8 cellular contexts compared by ENCODE assay signal in genomic region chr10:59907918-59908807, GRCh38. TPM values are rescaled to one million over a fixed set of nuclear protein-coding genes. Genes with fewer than 3 reads are reported as not detected.
A peak's percentile ranks its signal among the peaks of the same experiment; 100 is the strongest.
DNase-seq lines count a peak whose midpoint lies in the region; ATAC-seq and TF ChIP-seq lines count a peak whose summit lies in the region.

No MANE protein-coding gene starts in this region.

- no peak for TF ChIP-seq CTCF in HEK293 (tag by site-specific recombination; IDR thresholded peaks at IDR 0.05)

- no peaks in the 10 kb centered on the region for H3K9me3 ChIP-seq in HEK293 (ENCODE audit: control insufficient read depth, insufficient read depth, low read depth, low read length)
- H3K9me3 ChIP-seq in neuron (ENCODE audit: low read length) = no peaks in the 10 kb centered on the region

- DNase-seq in GM03348 (ENCODE audit: low spot score) (peak; percentile 83), NCI-H82 (lab: John Stamatoyannopoulos, UW) (peak; percentile 77), foreskin melanocyte (peak; percentile 70), ureter (ENCODE audit: low spot score) (peak; percentile 67)
- peak; percentile 25 for DNase-seq in activated T-helper 9 cell treated with anti-CD3 and anti-CD28 coated beads, Interleukin-2, amount 50 U/mL, for 16 hours (ENCODE audit: low read depth)

- CTCF ChIA-PET in HEK293 (lab: Yijun Ruan, JAX) = interaction anchor here (0.6 to 1.2 kb wide), 6 partner anchors 12 to 1035 kb away, joined by 3 to 6 read pairs (median 3); no protein-coding TSS in a partner anchor

- no peaks in the 10 kb centered on the region for H3K36me3 ChIP-seq in HEK293 (ENCODE audit: control insufficient read depth in 2 of 2, insufficient read depth in 1 of 2, low read length in 2 of 2)
- no peaks in the 10 kb centered on the region for H3K36me3 ChIP-seq in neuron (ENCODE audit: insufficient read depth, low read length)

- H3K27me3 ChIP-seq in neuron (ENCODE audit: insufficient read depth, low read length) = no peaks in the 10 kb centered on the region

- POLR2A ChIA-PET in HEK293 (lab: Yijun Ruan, JAX) = interaction anchor here (0.6 to 1.7 kb wide), 4 partner anchors 23 to 545 kb away, joined by 4 to 8 read pairs (median 6); partner anchors contain the start of gene SLC16A9

- H3K27ac ChIP-seq in HEK293 (ENCODE audit: extremely low read depth, low read depth, low read length) = peak overlapping the region; percentile 86

- peak overlapping the region; percentile 70 for H2AFZ ChIP-seq in neuron (ENCODE audit: low read depth, low read length)

- peaks cover 8% of the 10 kb centered on the region; the same call in 1 of the 2 replicates for H3K4me1 ChIP-seq in HEK293 (ENCODE audit: control insufficient read depth, insufficient read depth, low read length)
- H3K4me1 ChIP-seq in neuron (ENCODE audit: insufficient read depth, low read length) = peaks cover 27% of the 10 kb centered on the region

- H3K4me3 ChIP-seq in HEK293 (ENCODE audit: low read depth, low read length) (peak overlapping the region; percentile 3), neuron (ENCODE audit: low read length) (peak overlapping the region; percentile 97)

- ATAC-seq in HG03025 (IDR thresholded peaks at IDR 0.05; ENCODE audit: low FRiP score, unreplicated experiment) = no peak

TF ChIP-seq in HEK293, 187 proteins besides CTCF, POLR2A, EP300 and RAD21 (continues in another document):
- TF ChIP-seq SP3 (tag by site-specific recombination; IDR thresholded peaks at IDR 0.05) (peak; percentile 54), ZSCAN30 (tag by site-specific recombination; IDR thresholded peaks at IDR 0.05) (peak; percentile 50; the same call in 1 of the 2 replicates), PRDM10 (tag by site-specific recombination; IDR thresholded peaks at IDR 0.05) (peak; percentile 97), ZNF341 (tag by site-specific recombination; IDR thresholded peaks at IDR 0.05; ENCODE audit: low read depth) (peak; percentile 92), ZNF561 (tag by site-specific recombination; IDR thresholded peaks at IDR 0.05; ENCODE audit: borderline replicate concordance) (peak; percentile 60; the same call in 1 of the 2 replicates), HOXC10 (CRISPR knock-in tag; IDR thresholded peaks at IDR 0.05) (no peak), PRDM1 (tag by site-specific recombination; IDR thresholded peaks at IDR 0.05) (peak; percentile 66), PRDM6 (tag by site-specific recombination; IDR thresholded peaks at IDR 0.05) (peak; percentile 73), ZNF677 (tag by site-specific recombination; IDR thresholded peaks at IDR 0.05) (no peak), ATF2 (tag by site-specific recombination; IDR thresholded peaks at IDR 0.05; ENCODE audit: low read depth) (peak; percentile 97), GLIS2 (tag by site-specific recombination; IDR thresholded peaks at IDR 0.05) (peak; percentile 54; the same call in 1 of the 2 replicates), ZNF18 (tag by site-specific recombination; IDR thresholded peaks at IDR 0.05) (no peak), ZBTB20 (tag by site-specific recombination; IDR thresholded peaks at IDR 0.05) (peak; percentile 41), ZNF76 (tag by site-specific recombination; IDR thresholded peaks at IDR 0.05; ENCODE audit: borderline replicate concordance, low read depth) (no peak), ZBTB17 (tag by site-specific recombination; IDR thresholded peaks at IDR 0.05) (peak; percentile 37; the same call in 1 of the 2 replicates), IKZF3 (tag by site-specific recombination; IDR thresholded peaks at IDR 0.05) (peak; percentile 79), ZNF26 (tag by site-specific recombination; IDR thresholded peaks at IDR 0.05) (no peak), WT1 (tag by site-specific recombination; IDR thresholded peaks at IDR 0.05) (peak; percentile 37), ZNF366 (tag by site-specific recombination; conservative IDR thresholded peaks at IDR 0.05) (peak; percentile 67), ZNF580 (tag by site-specific recombination; IDR thresholded peaks at IDR 0.05) (no peak)

RNA-seq across cellular contexts. Expression of gene CCDC6, which starts 1.8 kb away (rescaled TPM):
- 64.5 TPM for total RNA-seq in ureter

Comparison
In these comparisons a context has a peak if more than half of its experiments do, and no peak if none do; other contexts are left out.
1. DNase-seq: peak in every context shown above with its lines; median percentile 83 in GM03348; 77 in NCI-H82; 70 in foreskin melanocyte; 67 in ureter; 25 in activated T-helper 9 cell treated with anti-CD3 and anti-CD28 coated beads, Interleukin-2, amount 50 U/mL, for 16 hours.